Comparison of ENCODE assay signal across 8 cellular contexts in genomic region chr1:181105134-181106021, GRCh38. TPM values are rescaled to one million over a fixed set of nuclear protein-coding genes. Genes with fewer than 3 reads are reported as not detected.
A peak's percentile ranks its signal among the peaks of the same experiment; 100 is the strongest.
DNase-seq lines count a peak whose midpoint lies in the region; ATAC-seq and TF ChIP-seq lines count a peak whose summit lies in the region.

No MANE protein-coding gene starts in this region.

- peak; percentile 90 for DNase-seq in AG10803 (ENCODE audit: low read depth)
- peak; percentile 92 for DNase-seq in NCI-H460 (ENCODE audit: extremely low read depth, low read depth)
- peak; percentile 94 to 97 for DNase-seq in activated CD4-positive, alpha-beta T cell treated with anti-CD3 and anti-CD28 coated beads for 4 hours
- DNase-seq in left colon, result peak; percentile 96
- DNase-seq in stimulated activated CD4-positive, alpha-beta T cell treated with anti-CD3 and anti-CD28 coated beads, Interleukin-1b, Interleukin-23, amount 100 ng/mL, for 4 hours (ENCODE audit: low read depth in 2 of 2), result peak; percentile 92

- intact Hi-C loops in left colon (cut with DNase I, micrococcal nuclease), result no loop called here

- peak; percentile 62 for TF ChIP-seq POLR2A in GM19099 (IDR thresholded peaks at IDR 0.05; ENCODE audit: extremely low read depth, insufficient read length, low read depth)

- peak overlapping the region; percentile 73 for H3K4me3 ChIP-seq in AG10803 (ENCODE audit: low read length)

- H3K27ac ChIP-seq in cingulate gyrus (ENCODE audit: low read depth, low read length), result peak overlapping the region; percentile 91

- TF ChIP-seq CTCF in AG10803 (conservative IDR thresholded peaks at IDR 0.05; ENCODE audit: low read length), result no peak

- ATAC-seq in HG03354 (IDR thresholded peaks at IDR 0.05; ENCODE audit: poor library complexity, severe bottlenecking, unreplicated experiment) (peak; percentile 82), left colon (peak; percentile 91)

RNA-seq across cellular contexts. Expression of gene IER5, which starts 16.9 kb away (rescaled TPM):
- total RNA-seq in NCI-H460 (2014; rRNA removed; shearing (Covaris generic)), result 29.6 and 35.8 TPM in 2 replicates
- polyA plus RNA-seq in NCI-H460 (2014; cell fraction: nucleus; rRNA removed), result 25.4 and 26.6 TPM in 2 replicates
- total RNA-seq in left colon, result 10 to 100 TPM; 13.8 to 19.8 TPM

Comparison
In these comparisons a context has a peak if more than half of its experiments do, and no peak if none do; other contexts are left out.
1. Peak in every context shown above with its lines: DNase-seq, ATAC-seq, H3K4me3 ChIP-seq and H3K27ac ChIP-seq.